ENCODE assay signal across 8 cellular contexts in the genomic region with DNA sequence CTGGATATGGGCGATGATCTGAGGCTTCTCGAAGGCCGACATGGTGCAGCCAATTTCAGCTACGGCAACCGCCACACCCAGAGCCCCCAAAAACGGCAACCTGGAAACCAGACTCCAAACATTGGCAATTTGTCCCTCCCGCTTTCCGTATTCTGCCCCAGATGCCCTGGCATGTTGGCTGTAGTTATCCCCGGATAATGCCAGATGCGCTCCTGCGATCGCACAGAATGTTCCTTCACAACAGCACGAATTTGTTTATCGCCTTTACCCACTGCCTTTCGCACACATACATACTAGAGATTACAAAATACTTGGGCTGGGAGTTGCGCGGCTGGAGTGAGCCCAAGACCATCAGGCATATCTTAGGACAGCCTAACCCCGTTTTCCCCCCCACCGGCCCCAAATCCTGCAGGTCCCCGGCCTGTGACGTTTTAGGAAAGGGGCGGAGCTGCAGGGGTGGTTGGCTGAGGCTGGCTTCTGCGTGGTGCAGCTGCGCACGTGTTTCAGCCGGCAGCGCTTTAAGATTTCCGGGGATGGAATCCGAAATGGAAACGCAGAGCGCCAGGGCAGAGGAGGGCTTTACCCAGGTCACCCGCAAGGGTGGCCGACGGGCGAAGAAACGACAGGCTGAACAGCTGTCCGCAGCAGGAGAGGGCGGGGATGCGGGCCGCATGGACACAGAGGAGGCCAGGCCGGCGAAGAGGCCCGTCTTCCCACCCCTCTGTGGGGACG. TPM values are rescaled to one million over a fixed set of nuclear protein-coding genes. Genes with fewer than 3 reads are reported as not detected.
A peak's percentile ranks its signal among the peaks of the same experiment; 100 is the strongest.
DNase-seq lines count a peak whose midpoint lies in the region; ATAC-seq and TF ChIP-seq lines count a peak whose summit lies in the region.

A gene (plus strand): TSS at position 487 of the 732 bp plus-strand sequence. CDS start 47 bp downstream, at position 534.

- peaks cover 26% of the 10 kb centered on the region for H3K36me3 Mint-ChIP-seq in activated CD4-positive, alpha-beta memory T cell treated with anti-CD3 and anti-CD28 coated beads for 36 hours

- TF ChIP-seq CTCF in dorsolateral prefrontal cortex (IDR thresholded peaks at IDR 0.05 in 54 of 56, conservative IDR thresholded peaks at IDR 0.05 in 2 of 56; ENCODE audit: low read depth in 1 of 56, partially characterized antibody in 56 of 56) (peak in 17 of 56 donors; percentile 1 to 51 (median 18)), liver (IDR thresholded peaks at IDR 0.05; ENCODE audit: low read depth, low read length, missing input control) (no peak)

- peak within 1 kb of the TSS; percentile 75 to 95 for H3K9ac ChIP-seq in liver (ENCODE audit: low read depth in 1 of 2, low read length in 2 of 2)

- H3K4me3 Mint-ChIP-seq in activated CD4-positive, alpha-beta memory T cell treated with anti-CD3 and anti-CD28 coated beads for 36 hours, result peak within 1 kb of the TSS; percentile 95

- TF ChIP-seq RAD21 in liver (IDR thresholded peaks at IDR 0.05), result no peak

- intact Hi-C loops in activated CD4-positive, alpha-beta memory T cell treated with anti-CD3 and anti-CD28 coated beads for 36 hours (cut with micrococcal nuclease), result loop anchor here (1.0 to 10.0 kb wide), 7 partner anchors 33 to 577 kb away; a partner anchor contains a TSS
- intact Hi-C loops in dorsolateral prefrontal cortex (cut with DNase I), result loop anchor here (1.0 to 10.0 kb wide), 5 partner anchors 35 to 95 kb away; a partner anchor contains a TSS

- ATAC-seq in GM19438 (IDR thresholded peaks at IDR 0.05; ENCODE audit: low read depth, unreplicated experiment) (peak; percentile 83), HG03575 (IDR thresholded peaks at IDR 0.05; ENCODE audit: extremely low read depth, insufficient number of reproducible peaks, low FRiP score, unreplicated experiment) (peak; percentile 59)

- H3K36me3 ChIP-seq in liver (ENCODE audit: control insufficient read depth in 4 of 4, insufficient read depth in 3 of 4, low read depth in 1 of 4, low read length in 3 of 4), result peaks cover 4 to 22% (median 13%) of the 10 kb centered on the region in 4 donors

- H3K27ac Mint-ChIP-seq in activated CD4-positive, alpha-beta memory T cell treated with anti-CD3 and anti-CD28 coated beads for 36 hours, result peak within 1 kb of the TSS; percentile 99

- H3K9me3 Mint-ChIP-seq in activated CD4-positive, alpha-beta memory T cell treated with anti-CD3 and anti-CD28 coated beads for 36 hours, result no peaks in the 10 kb centered on the region

- H3K4me1 Mint-ChIP-seq in activated CD4-positive, alpha-beta memory T cell treated with anti-CD3 and anti-CD28 coated beads for 36 hours (ENCODE audit: low read depth), result peaks cover 42% of the 10 kb centered on the region

- POLR2A ChIA-PET in activated CD4-positive, alpha-beta memory T cell treated with anti-CD3 and anti-CD28 coated beads for 36 hours (lab: Charles Lee), result interaction anchor here (0.7 to 1.3 kb wide), 10 partner anchors 9 to 283 kb away, joined by 3 to 12 read pairs (median 4); a partner anchor contains a TSS

- under 1% methylated on average over 44 of the region's 44 CpGs for WGBS in liver

- no peaks in the 10 kb centered on the region for H3K27me3 Mint-ChIP-seq in activated CD4-positive, alpha-beta memory T cell treated with anti-CD3 and anti-CD28 coated beads for 36 hours

- H3K4me3 ChIP-seq in dorsolateral prefrontal cortex (peak within 1 kb of the TSS; percentile 69 to 100 (median 95)), liver (ENCODE audit: low read depth in 1 of 3, low read length in 3 of 3) (peak within 1 kb of the TSS; percentile 96 to 100 (median 99))

- DNase-seq in CD1c-positive myeloid dendritic cell (ENCODE audit: extremely low spot score), result peak; percentile 98
- peak; percentile 92 for DNase-seq in NCI-H82 treated with DMSO at 0.1 percent for 48 hours (lab: John Stamatoyannopoulos, UW; ENCODE audit: unreplicated experiment)
- DNase-seq in activated CD4-positive, alpha-beta memory T cell treated with anti-CD3 and anti-CD28 coated beads for 36 hours, result peak; percentile 98
- peak; percentile 89 to 96 (median 94) for DNase-seq in dorsolateral prefrontal cortex
- DNase-seq in stimulated activated CD4-positive, alpha-beta T cell treated with anti-CD3 and anti-CD28 coated beads, Interleukin-4, amount 100 ng/mL, for 24 hours, result peak; percentile 97

- CTCF ChIA-PET in activated CD4-positive, alpha-beta memory T cell treated with anti-CD3 and anti-CD28 coated beads for 36 hours (lab: Charles Lee), result interaction anchor here (0.7 to 2.4 kb wide), 7 partner anchors 27 to 125 kb away, joined by 3 to 18 read pairs (median 5); a partner anchor contains a TSS

- peaks cover 4 to 28% (median 23%) of the 10 kb centered on the region in 4 donors for H3K4me1 ChIP-seq in liver (ENCODE audit: control insufficient read depth in 4 of 4, insufficient read depth in 4 of 4, low read length in 3 of 4)

- H3K27ac ChIP-seq in dorsolateral prefrontal cortex (peak within 1 kb of the TSS; percentile 92 to 100 (median 99)), liver (ENCODE audit: low read depth in 1 of 2, low read length in 2 of 2) (peak within 1 kb of the TSS; percentile 92 to 93)

- no peaks in the 10 kb centered on the region for H3K27me3 ChIP-seq in dorsolateral prefrontal cortex
- no peaks in the 10 kb centered on the region for H3K27me3 ChIP-seq in liver (ENCODE audit: control insufficient read depth in 4 of 4, insufficient read depth in 4 of 4, low read length in 3 of 4)

- no peaks in the 10 kb centered on the region for H3K9me3 ChIP-seq in liver (ENCODE audit: control insufficient read depth in 4 of 4, low read length in 3 of 4)

TF ChIP-seq in liver, 16 proteins besides CTCF, POLR2A, EP300 and RAD21:
- TF ChIP-seq HNF4G (IDR thresholded peaks at IDR 0.05) (no peak), FOXA2 (IDR thresholded peaks at IDR 0.05) (no peak), SP1 (IDR thresholded peaks at IDR 0.05) (peak; percentile 80), HNF4A (conservative IDR thresholded peaks at IDR 0.05) (peak; percentile 21 to 50), YY1 (IDR thresholded peaks at IDR 0.05) (peak; percentile 80), RXRA (IDR thresholded peaks at IDR 0.05) (peak; percentile 61 to 68), GABPA (IDR thresholded peaks at IDR 0.05 in 1 of 2, conservative IDR thresholded peaks at IDR 0.05 in 1 of 2) (peak in 1 of 2 donors; percentile 62), FOXA1 (IDR thresholded peaks at IDR 0.05) (no peak), EGR1 (IDR thresholded peaks at IDR 0.05; ENCODE audit: low read depth in 2 of 2) (no peak), NR2F2 (IDR thresholded peaks at IDR 0.05) (peak; percentile 86), TAF1 (conservative IDR thresholded peaks at IDR 0.05) (no peak), JUND (IDR thresholded peaks at IDR 0.05) (peak in 1 of 2 donors; percentile 51)
- TF ChIP-seq, protein P1, sequence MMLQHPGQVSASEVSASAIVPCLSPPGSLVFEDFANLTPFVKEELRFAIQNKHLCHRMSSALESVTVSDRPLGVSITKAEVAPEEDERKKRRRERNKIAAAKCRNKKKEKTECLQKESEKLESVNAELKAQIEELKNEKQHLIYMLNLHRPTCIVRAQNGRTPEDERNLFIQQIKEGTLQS (IDR thresholded peaks at IDR 0.05), result no peak
- TF ChIP-seq, protein P2, sequence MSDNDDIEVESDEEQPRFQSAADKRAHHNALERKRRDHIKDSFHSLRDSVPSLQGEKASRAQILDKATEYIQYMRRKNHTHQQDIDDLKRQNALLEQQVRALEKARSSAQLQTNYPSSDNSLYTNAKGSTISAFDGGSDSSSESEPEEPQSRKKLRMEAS (IDR thresholded peaks at IDR 0.05), result peak; percentile 99
- TF ChIP-seq, protein P3, sequence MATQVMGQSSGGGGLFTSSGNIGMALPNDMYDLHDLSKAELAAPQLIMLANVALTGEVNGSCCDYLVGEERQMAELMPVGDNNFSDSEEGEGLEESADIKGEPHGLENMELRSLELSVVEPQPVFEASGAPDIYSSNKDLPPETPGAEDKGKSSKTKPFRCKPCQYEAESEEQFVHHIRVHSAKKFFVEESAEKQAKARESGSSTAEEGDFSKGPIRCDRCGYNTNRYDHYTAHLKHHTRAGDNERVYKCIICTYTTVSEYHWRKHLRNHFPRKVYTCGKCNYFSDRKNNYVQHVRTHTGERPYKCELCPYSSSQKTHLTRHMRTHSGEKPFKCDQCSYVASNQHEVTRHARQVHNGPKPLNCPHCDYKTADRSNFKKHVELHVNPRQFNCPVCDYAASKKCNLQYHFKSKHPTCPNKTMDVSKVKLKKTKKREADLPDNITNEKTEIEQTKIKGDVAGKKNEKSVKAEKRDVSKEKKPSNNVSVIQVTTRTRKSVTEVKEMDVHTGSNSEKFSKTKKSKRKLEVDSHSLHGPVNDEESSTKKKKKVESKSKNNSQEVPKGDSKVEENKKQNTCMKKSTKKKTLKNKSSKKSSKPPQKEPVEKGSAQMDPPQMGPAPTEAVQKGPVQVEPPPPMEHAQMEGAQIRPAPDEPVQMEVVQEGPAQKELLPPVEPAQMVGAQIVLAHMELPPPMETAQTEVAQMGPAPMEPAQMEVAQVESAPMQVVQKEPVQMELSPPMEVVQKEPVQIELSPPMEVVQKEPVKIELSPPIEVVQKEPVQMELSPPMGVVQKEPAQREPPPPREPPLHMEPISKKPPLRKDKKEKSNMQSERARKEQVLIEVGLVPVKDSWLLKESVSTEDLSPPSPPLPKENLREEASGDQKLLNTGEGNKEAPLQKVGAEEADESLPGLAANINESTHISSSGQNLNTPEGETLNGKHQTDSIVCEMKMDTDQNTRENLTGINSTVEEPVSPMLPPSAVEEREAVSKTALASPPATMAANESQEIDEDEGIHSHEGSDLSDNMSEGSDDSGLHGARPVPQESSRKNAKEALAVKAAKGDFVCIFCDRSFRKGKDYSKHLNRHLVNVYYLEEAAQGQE (IDR thresholded peaks at IDR 0.05), result no peak
- TF ChIP-seq, protein P4, sequence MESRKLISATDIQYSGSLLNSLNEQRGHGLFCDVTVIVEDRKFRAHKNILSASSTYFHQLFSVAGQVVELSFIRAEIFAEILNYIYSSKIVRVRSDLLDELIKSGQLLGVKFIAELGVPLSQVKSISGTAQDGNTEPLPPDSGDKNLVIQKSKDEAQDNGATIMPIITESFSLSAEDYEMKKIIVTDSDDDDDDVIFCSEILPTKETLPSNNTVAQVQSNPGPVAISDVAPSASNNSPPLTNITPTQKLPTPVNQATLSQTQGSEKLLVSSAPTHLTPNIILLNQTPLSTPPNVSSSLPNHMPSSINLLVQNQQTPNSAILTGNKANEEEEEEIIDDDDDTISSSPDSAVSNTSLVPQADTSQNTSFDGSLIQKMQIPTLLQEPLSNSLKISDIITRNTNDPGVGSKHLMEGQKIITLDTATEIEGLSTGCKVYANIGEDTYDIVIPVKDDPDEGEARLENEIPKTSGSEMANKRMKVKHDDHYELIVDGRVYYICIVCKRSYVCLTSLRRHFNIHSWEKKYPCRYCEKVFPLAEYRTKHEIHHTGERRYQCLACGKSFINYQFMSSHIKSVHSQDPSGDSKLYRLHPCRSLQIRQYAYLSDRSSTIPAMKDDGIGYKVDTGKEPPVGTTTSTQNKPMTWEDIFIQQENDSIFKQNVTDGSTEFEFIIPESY (IDR thresholded peaks at IDR 0.05), result peak; percentile 96

RNA-seq across cellular contexts. Expression of the gene that starts here (rescaled TPM):
- total RNA-seq in activated CD4-positive, alpha-beta memory T cell treated with anti-CD3 and anti-CD28 coated beads for 36 hours, result 10 to 100 TPM; 16.3 to 16.4 TPM
- total RNA-seq in dorsolateral prefrontal cortex (10 to 100 TPM in 31 of 120 experiments, 1 to 10 TPM in 89; 4.0 to 14.5 (median 8.7) TPM), liver (1 to 10 TPM; 5.5 to 9.5 TPM)
- polyA plus RNA-seq in liver, result 1 to 10 TPM; 7.9 to 8.9 TPM

Comparison
In these comparisons a context has a peak if more than half of its experiments do, and no peak if none do; other contexts are left out.
1. Peak in every context shown above with its lines: DNase-seq, ATAC-seq, H3K4me3 ChIP-seq and H3K27ac ChIP-seq.